ENCODE assay signal across 1 cellular context in the genomic region with DNA sequence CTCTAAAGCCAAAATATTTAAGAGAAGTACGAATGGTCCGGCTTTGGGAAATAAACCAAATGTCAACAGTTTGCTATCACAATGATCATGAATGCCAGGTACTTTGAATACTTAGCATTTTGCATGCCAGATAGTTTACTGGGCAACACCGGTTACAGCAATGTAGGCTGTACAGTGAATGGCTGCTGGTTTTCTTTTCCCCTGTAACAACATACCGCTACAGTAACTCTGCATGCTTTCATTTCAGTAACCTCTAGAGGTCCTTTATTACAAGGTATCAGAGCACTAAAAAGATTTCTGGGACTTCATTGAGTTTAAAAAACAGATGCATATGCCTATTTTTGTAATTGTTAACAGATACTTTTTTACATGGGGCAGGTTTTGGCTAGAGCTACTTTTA.
TF ChIP-seq lines count a peak whose summit lies in the region.

No MANE protein-coding gene starts in this region.

TF ChIP-seq in HepG2, 621 proteins besides CTCF, POLR2A, EP300 and RAD21:
- peak; percentile 32; the same call in 1 of the 2 replicates for TF ChIP-seq ZBTB33 (CRISPR knock-in tag; IDR thresholded peaks at IDR 0.05)
